ENCODE assay signal across 19 cellular contexts in genomic region chr16:80023865-80024264, GRCh38.
DNase-seq lines count a peak whose midpoint lies in the region; ATAC-seq and TF ChIP-seq lines count a peak whose summit lies in the region.
"Had no signal": no experiment of that assay in that cellular context is flagged by ENCODE, and none has a peak within 500 bp of the region (broad histone marks: within the 10 kb centered on the region; RNA-seq: fewer than 3 reads in every experiment).

No MANE protein-coding gene starts in this region.

- no peaks in the 10 kb centered on the region for H3K36me3 Mint-ChIP-seq in HFFc6 (ENCODE audit: low read depth)

- no peak for TF ChIP-seq POLR2A in Peyer's patch (IDR thresholded peaks at IDR 0.05)

- H3K36me3 ChIP-seq in Peyer's patch = no peaks in the 10 kb centered on the region
- H3K36me3 ChIP-seq: BE2C, ovary had no signal

- H3K27ac Mint-ChIP-seq in HFFc6 = no peak overlapping the region; the same call in 1 of the 2 replicates

- H3K4me1 Mint-ChIP-seq in HFFc6 (ENCODE audit: low read depth) = peaks cover 34% of the 10 kb centered on the region

- no peaks in the 10 kb centered on the region for H3K27me3 ChIP-seq in Peyer's patch
- H3K27me3 ChIP-seq: BE2C, ovary had no signal

- H3K4me1 ChIP-seq in Peyer's patch = peaks cover 0 to 10% (median 0%) of the 10 kb centered on the region in 4 donors
- H3K4me1 ChIP-seq: BE2C had no signal

- DNase-seq in HFFc6 (peak; percentile 11), astrocyte of the spinal cord (ENCODE audit: low read depth, low spot score) (peak; percentile 74), iris pigment epithelial cell (ENCODE audit: low read depth) (peak; percentile 88), smooth muscle cell of the brain vasculature (ENCODE audit: low read depth, low spot score) (peak; percentile 54), Peyer's patch (no peak), HT-29 (ENCODE audit: low spot score) (no peak)
- DNase-seq: amniotic stem cell; BE2C; left cardiac atrium; NCI-H1436 treated with DMSO at 0.1 percent for 48 hours; NCI-H2227 treated with DMSO at 0.1 percent for 48 hours; ovary; SIG-M5; stimulated activated CD4-positive, alpha-beta T cell treated with anti-CD3 and anti-CD28 coated beads, Interleukin-4, amount 100 ng/mL, for 24 hours; stimulated activated CD8-positive, alpha-beta memory T cell treated with anti-CD3 and anti-CD28 coated beads, Interleukin-4, amount 100 ng/mL, for 48 hours had no signal

- no peak overlapping the region for H3K4me3 Mint-ChIP-seq in HFFc6

- TF ChIP-seq CTCF in HFFc6 (IDR thresholded peaks at IDR 0.05) = no peak
- no peak for TF ChIP-seq CTCF in astrocyte of the spinal cord (IDR thresholded peaks at IDR 0.05; ENCODE audit: low read depth, low read length)
- no peak for TF ChIP-seq CTCF in Peyer's patch (IDR thresholded peaks at IDR 0.05)

- in situ Hi-C loops in astrocyte of the spinal cord (cut with HindIII; ENCODE audit: low sequenced_read_pairs) = no loop called here

- no peaks in the 10 kb centered on the region for H3K9me3 ChIP-seq in Peyer's patch
- H3K9me3 ChIP-seq: ovary had no signal

- peaks cover 3% of the 10 kb centered on the region for H3K27me3 Mint-ChIP-seq in HFFc6 (ENCODE audit: insufficient read depth)

- ATAC-seq in HG03196 (IDR thresholded peaks at IDR 0.05; ENCODE audit: unreplicated experiment) (no peak), HG02884 (IDR thresholded peaks at IDR 0.05; ENCODE audit: unreplicated experiment) (no peak)
- ATAC-seq: activated CD4-positive, CD25-positive, alpha-beta regulatory T cell treated with anti-CD3 and anti-CD28 coated beads, Interleukin-2, amount 50 U/mL, for 24 hours; left cardiac atrium had no signal

- H3K4me3 ChIP-seq in astrocyte of the spinal cord (ENCODE audit: low read depth, low read length) (no peak overlapping the region), Peyer's patch (no peak overlapping the region)
- H3K4me3 ChIP-seq: ovary had no signal

- no peaks in the 10 kb centered on the region for H3K9me3 Mint-ChIP-seq in HFFc6

- H3K27ac ChIP-seq in Peyer's patch = no peak overlapping the region
- H3K27ac ChIP-seq: HL-60, ovary had no signal

Comparison
In these comparisons a context has a peak if more than half of its experiments do, and no peak if none do; other contexts are left out.
1. DNase-seq: peak in HFFc6 (single experiment), astrocyte of the spinal cord (single experiment), iris pigment epithelial cell (single experiment) and smooth muscle cell of the brain vasculature (single experiment); none in Peyer's patch (0 of 3) and HT-29 (single experiment).